ENCODE assay signal across 8 cellular contexts in genomic region chr14:31926123-31926522, GRCh38.
DNase-seq lines count a peak whose midpoint lies in the region; ATAC-seq and TF ChIP-seq lines count a peak whose summit lies in the region.

No MANE protein-coding gene starts in this region.

- no peak overlapping the region for H3K27ac ChIP-seq in GM23338 (ENCODE audit: low read depth)
- H3K27ac ChIP-seq in ascending aorta, result no peak overlapping the region

- H3K27me3 ChIP-seq in GM23338 (ENCODE audit: insufficient read depth) (no peaks in the 10 kb centered on the region), ascending aorta (no peaks in the 10 kb centered on the region)

- H3F3A ChIP-seq in GM23338 (replicated peaks; ENCODE audit: low read depth), result no peaks in the 10 kb centered on the region

- ATAC-seq in GM23338, result peak; percentile 67
- no peak for ATAC-seq in HG03045 (IDR thresholded peaks at IDR 0.05; ENCODE audit: unreplicated experiment)

- no peaks in the 10 kb centered on the region for H4K20me1 ChIP-seq in GM23338 (replicated peaks; ENCODE audit: insufficient read depth)

- peaks cover 8% of the 10 kb centered on the region for H3K4me1 Mint-ChIP-seq in activated CD4-positive, alpha-beta T cell treated with anti-CD3 and anti-CD28 coated beads, Interleukin-2, amount 10 ng/mL, durations not matched to agents 24 days and 14 days
- peaks cover 13% of the 10 kb centered on the region for H3K4me1 Mint-ChIP-seq in GM23338

- H3K4me3 Mint-ChIP-seq in activated CD4-positive, alpha-beta T cell treated with anti-CD3 and anti-CD28 coated beads, Interleukin-2, amount 10 ng/mL, durations not matched to agents 24 days and 14 days, result no peak overlapping the region
- H3K4me3 Mint-ChIP-seq in GM23338, result no peak overlapping the region

- H3K36me3 Mint-ChIP-seq in activated CD4-positive, alpha-beta T cell treated with anti-CD3 and anti-CD28 coated beads, Interleukin-2, amount 10 ng/mL, durations not matched to agents 24 days and 14 days (ENCODE audit: low read depth), result no peaks in the 10 kb centered on the region
- H3K36me3 Mint-ChIP-seq in GM23338 (ENCODE audit: low read depth), result no peaks in the 10 kb centered on the region

- no peaks in the 10 kb centered on the region for H3K9me3 ChIP-seq in ascending aorta

- no peak overlapping the region for H3K4me3 ChIP-seq in GM23338
- H3K4me3 ChIP-seq in ascending aorta, result no peak overlapping the region

- H3K9me2 ChIP-seq in GM23338 (ENCODE audit: insufficient read depth), result no peaks in the 10 kb centered on the region

- no peak overlapping the region for H3K27ac Mint-ChIP-seq in activated CD4-positive, alpha-beta T cell treated with anti-CD3 and anti-CD28 coated beads, Interleukin-2, amount 10 ng/mL, durations not matched to agents 24 days and 14 days
- H3K27ac Mint-ChIP-seq in GM23338, result no peak overlapping the region

- H3K4me2 ChIP-seq in GM23338, result no peak overlapping the region

- H3K36me3 ChIP-seq in GM23338 (ENCODE audit: insufficient read depth) (no peaks in the 10 kb centered on the region), ascending aorta (no peaks in the 10 kb centered on the region)

- H3K4me1 ChIP-seq in GM23338 (ENCODE audit: insufficient read depth) (peaks cover 3% of the 10 kb centered on the region; the same call in 1 of the 2 replicates), ascending aorta (peaks cover 0 to 5% of the 10 kb centered on the region in 2 donors)

- no peaks in the 10 kb centered on the region for H3K9me3 Mint-ChIP-seq in activated CD4-positive, alpha-beta T cell treated with anti-CD3 and anti-CD28 coated beads, Interleukin-2, amount 10 ng/mL, durations not matched to agents 24 days and 14 days
- no peaks in the 10 kb centered on the region for H3K9me3 Mint-ChIP-seq in GM23338

- no peaks in the 10 kb centered on the region for H3K79me2 ChIP-seq in GM23338 (replicated peaks; ENCODE audit: insufficient read depth)

- no peak overlapping the region for H2AFZ ChIP-seq in GM23338

- H3K27me3 Mint-ChIP-seq in activated CD4-positive, alpha-beta T cell treated with anti-CD3 and anti-CD28 coated beads, Interleukin-2, amount 10 ng/mL, durations not matched to agents 24 days and 14 days, result no peaks in the 10 kb centered on the region
- H3K27me3 Mint-ChIP-seq in GM23338 (ENCODE audit: insufficient read depth, low read depth, poor library complexity), result no peaks in the 10 kb centered on the region

- TF ChIP-seq CTCF in GM23338 (conservative IDR thresholded peaks at IDR 0.05; ENCODE audit: low read depth in 2 of 2) (peak; percentile 75 to 82), ascending aorta (IDR thresholded peaks at IDR 0.05) (peak in 2 of 3 experiments; percentile 12 to 41)

- intact Hi-C loops in activated CD4-positive, alpha-beta T cell treated with anti-CD3 and anti-CD28 coated beads, Interleukin-2, amount 10 ng/mL, durations not matched to agents 24 days and 14 days (cut with micrococcal nuclease), result loop anchor here (1.0 to 5.0 kb wide), 3 partner anchors 146 to 543 kb away; no protein-coding TSS in a partner anchor
- intact Hi-C loops in ascending aorta (cut with DNase I), result loop anchor here (5.0 kb wide), 1 partner anchor 326 kb away; no protein-coding TSS in a partner anchor

- peak; percentile 76 for DNase-seq in activated CD4-positive, alpha-beta T cell treated with anti-CD3 and anti-CD28 coated beads, Interleukin-2, amount 10 ng/mL, durations not matched to agents 24 days and 14 days
- DNase-seq in activated CD4-positive, alpha-beta T cell treated with anti-CD3 and anti-CD28 coated beads, Interleukin-2, amount 50 U/mL, for 48 hours, result no peak
- DNase-seq in GM23338 (ENCODE audit: low spot score) (peak; percentile 79), NCI-H2196 treated with DMSO at 0.1 percent for 48 hours (lab: John Stamatoyannopoulos, UW; ENCODE audit: unreplicated experiment) (peak; percentile 18), ascending aorta (ENCODE audit: low spot score in 2 of 2) (no peak), kidney glomerular epithelial cell (lab: John Stamatoyannopoulos, UW) (peak; percentile 34), GF-D8 (lab: John Stamatoyannopoulos, UW) (no peak)

TF ChIP-seq in GM23338, 12 proteins besides CTCF, POLR2A, EP300 and RAD21 (continues in another document):
- TF ChIP-seq EZH2 (IDR thresholded peaks at IDR 0.05; ENCODE audit: low read depth, unreplicated experiment), result no peak
- no peak for TF ChIP-seq JUNB (IDR thresholded peaks at IDR 0.05; ENCODE audit: unreplicated experiment)
- TF ChIP-seq EZH2phosphoT487 (IDR thresholded peaks at IDR 0.05; ENCODE audit: unreplicated experiment), result no peak
- no peak for TF ChIP-seq STAT1 (IDR thresholded peaks at IDR 0.05; ENCODE audit: unreplicated experiment)
- TF ChIP-seq, protein P1, sequence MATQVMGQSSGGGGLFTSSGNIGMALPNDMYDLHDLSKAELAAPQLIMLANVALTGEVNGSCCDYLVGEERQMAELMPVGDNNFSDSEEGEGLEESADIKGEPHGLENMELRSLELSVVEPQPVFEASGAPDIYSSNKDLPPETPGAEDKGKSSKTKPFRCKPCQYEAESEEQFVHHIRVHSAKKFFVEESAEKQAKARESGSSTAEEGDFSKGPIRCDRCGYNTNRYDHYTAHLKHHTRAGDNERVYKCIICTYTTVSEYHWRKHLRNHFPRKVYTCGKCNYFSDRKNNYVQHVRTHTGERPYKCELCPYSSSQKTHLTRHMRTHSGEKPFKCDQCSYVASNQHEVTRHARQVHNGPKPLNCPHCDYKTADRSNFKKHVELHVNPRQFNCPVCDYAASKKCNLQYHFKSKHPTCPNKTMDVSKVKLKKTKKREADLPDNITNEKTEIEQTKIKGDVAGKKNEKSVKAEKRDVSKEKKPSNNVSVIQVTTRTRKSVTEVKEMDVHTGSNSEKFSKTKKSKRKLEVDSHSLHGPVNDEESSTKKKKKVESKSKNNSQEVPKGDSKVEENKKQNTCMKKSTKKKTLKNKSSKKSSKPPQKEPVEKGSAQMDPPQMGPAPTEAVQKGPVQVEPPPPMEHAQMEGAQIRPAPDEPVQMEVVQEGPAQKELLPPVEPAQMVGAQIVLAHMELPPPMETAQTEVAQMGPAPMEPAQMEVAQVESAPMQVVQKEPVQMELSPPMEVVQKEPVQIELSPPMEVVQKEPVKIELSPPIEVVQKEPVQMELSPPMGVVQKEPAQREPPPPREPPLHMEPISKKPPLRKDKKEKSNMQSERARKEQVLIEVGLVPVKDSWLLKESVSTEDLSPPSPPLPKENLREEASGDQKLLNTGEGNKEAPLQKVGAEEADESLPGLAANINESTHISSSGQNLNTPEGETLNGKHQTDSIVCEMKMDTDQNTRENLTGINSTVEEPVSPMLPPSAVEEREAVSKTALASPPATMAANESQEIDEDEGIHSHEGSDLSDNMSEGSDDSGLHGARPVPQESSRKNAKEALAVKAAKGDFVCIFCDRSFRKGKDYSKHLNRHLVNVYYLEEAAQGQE (IDR thresholded peaks at IDR 0.05; ENCODE audit: unreplicated experiment), result no peak
- TF ChIP-seq POLR2AphosphoS5 (IDR thresholded peaks at IDR 0.05; ENCODE audit: low read depth), result no peak
- TF ChIP-seq CREB1 (CRISPR knock-in tag; IDR thresholded peaks at IDR 0.05; ENCODE audit: low read depth), result no peak
- TF ChIP-seq ZNF114 (CRISPR knock-in tag; IDR thresholded peaks at IDR 0.05), result no peak
- no peak for TF ChIP-seq NANOG (IDR thresholded peaks at IDR 0.05; ENCODE audit: borderline replicate concordance)
- no peak for TF ChIP-seq ETS1 (IDR thresholded peaks at IDR 0.05)

Comparison
In these comparisons a context has a peak if more than half of its experiments do, and no peak if none do; other contexts are left out.
1. DNase-seq: peak in activated CD4-positive, alpha-beta T cell treated with anti-CD3 and anti-CD28 coated beads, Interleukin-2, amount 10 ng/mL, durations not matched to agents 24 days and 14 days (single experiment), GM23338 (single experiment), NCI-H2196 treated with DMSO at 0.1 percent for 48 hours (single experiment) and kidney glomerular epithelial cell (single experiment); none in activated CD4-positive, alpha-beta T cell treated with anti-CD3 and anti-CD28 coated beads, Interleukin-2, amount 50 U/mL, for 48 hours (0 of 2), ascending aorta (0 of 2) and GF-D8 (single experiment).